ENCODE assay signal across 15 cellular contexts in the genomic region with DNA sequence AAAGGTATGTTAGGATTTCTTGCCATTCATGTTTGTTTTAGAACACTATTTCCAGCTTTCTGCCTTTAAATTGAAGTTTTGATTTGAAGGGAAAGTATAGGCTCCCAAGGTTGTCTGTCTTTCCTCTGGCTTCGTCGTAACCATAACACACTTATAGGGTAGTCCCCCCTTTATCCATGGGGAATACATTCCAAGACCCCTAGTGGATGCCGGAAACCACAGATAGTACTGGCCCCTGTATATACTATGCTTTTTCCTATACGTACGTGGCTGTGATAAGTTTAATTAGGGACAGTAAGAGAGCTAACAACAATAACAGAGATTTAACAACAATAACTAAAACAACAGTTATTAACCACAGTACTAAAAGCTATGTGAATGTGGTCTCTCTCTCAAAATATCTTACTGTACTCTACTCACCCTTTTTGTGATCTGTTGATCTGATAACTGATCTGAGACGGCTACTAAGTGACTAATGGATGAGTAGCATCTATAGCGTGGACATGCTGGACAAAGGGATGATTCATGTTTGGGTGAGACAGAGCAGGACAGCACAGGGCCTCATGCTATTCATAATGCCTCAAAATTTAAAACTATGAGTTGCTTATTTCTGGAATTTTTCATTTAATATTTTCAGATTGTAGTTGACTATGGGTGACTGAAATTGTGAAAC.
DNase-seq lines count a peak whose midpoint lies in the region; ATAC-seq, FAIRE-seq and TF ChIP-seq lines count a peak whose summit lies in the region.
"Had no signal": no experiment of that assay in that cellular context is flagged by ENCODE, and none has a peak within 500 bp of the region (broad histone marks: within the 10 kb centered on the region; RNA-seq: fewer than 3 reads in every experiment).

No MANE protein-coding gene starts in this region.

- POLR2A ChIA-PET in MCF 10A (lab: Yijun Ruan, JAX) = no interaction called here

- H2AFZ ChIP-seq in mammary epithelial cell (ENCODE audit: low read depth, low read length) = no peak overlapping the region

- no peak overlapping the region for H3K9ac ChIP-seq in mammary epithelial cell (ENCODE audit: insufficient read depth, low read length)

- WGBS in mammary epithelial cell (ENCODE audit: low coverage, missing lambda C conversion rate) = 50% methylated on average over 7 of the region's 7 CpGs

- H3K27ac ChIP-seq in mammary epithelial cell (ENCODE audit: insufficient read depth, low read depth, low read length) = no peak overlapping the region
- H3K27ac ChIP-seq: 22Rv1 had no signal

- no peak overlapping the region for H3K4me3 Mint-ChIP-seq in MCF 10A (ENCODE audit: unreplicated experiment)
- H3K4me3 Mint-ChIP-seq: central memory CD8-positive, alpha-beta T cell had no signal

- no peaks in the 10 kb centered on the region for H3K27me3 ChIP-seq in mammary epithelial cell (ENCODE audit: insufficient read depth, low read length)
- H3K27me3 ChIP-seq: heart right ventricle had no signal

- H3K4me1 Mint-ChIP-seq in MCF 10A (ENCODE audit: insufficient read depth, unreplicated experiment) = no peaks in the 10 kb centered on the region

- H3K9me3 ChIP-seq in mammary epithelial cell (replicated peaks; ENCODE audit: insufficient read depth, low read length) = peaks cover 12% of the 10 kb centered on the region
- H3K9me3 ChIP-seq: heart right ventricle had no signal

- BruUV-seq in mammary epithelial cell (replicated peaks; lab: Mats Ljungman, UMichigan) = no TSS peak
- BruUV-seq in MCF 10A (replicated peaks; lab: Mats Ljungman, UMichigan) = no TSS peak

- dilution Hi-C loops in mammary epithelial cell (cut with HindIII; ENCODE audit: low sequenced_read_pairs) = no loop called here

- no peak overlapping the region for H3K27ac Mint-ChIP-seq in MCF 10A (ENCODE audit: low read depth, unreplicated experiment)

- intact Hi-C loops in mammary epithelial cell (cut with micrococcal nuclease) = no loop called here
- intact Hi-C loops in MCF 10A (cut with micrococcal nuclease) = no loop called here
- intact Hi-C loops in left ventricle myocardium superior (cut with micrococcal nuclease) = no loop called here

- no peaks in the 10 kb centered on the region for H4K20me1 ChIP-seq in mammary epithelial cell (ENCODE audit: insufficient read depth, low read length)

- FAIRE-seq in urothelium cell line (lab: Jason Lieb, UNC) = no peak

- H3K4me1 ChIP-seq in mammary epithelial cell (ENCODE audit: insufficient read depth, low read length) = no peaks in the 10 kb centered on the region

- H3K9me3 Mint-ChIP-seq in MCF 10A (ENCODE audit: unreplicated experiment) = peaks cover 37% of the 10 kb centered on the region
- H3K9me3 Mint-ChIP-seq: central memory CD8-positive, alpha-beta T cell had no signal

- H3K27me3 Mint-ChIP-seq in MCF 10A (ENCODE audit: insufficient read depth, unreplicated experiment) = no peaks in the 10 kb centered on the region
- H3K27me3 Mint-ChIP-seq: central memory CD8-positive, alpha-beta T cell had no signal

- H3K36me3 ChIP-seq in mammary epithelial cell (ENCODE audit: insufficient read depth, low read length) = no peaks in the 10 kb centered on the region
- H3K36me3 ChIP-seq: heart right ventricle had no signal

- DNase-seq in mammary epithelial cell = peak; percentile 44
- DNase-seq in MCF 10A (ENCODE audit: unreplicated experiment) = no peak
- peak; percentile 50 for DNase-seq in astrocyte of the hippocampus (ENCODE audit: low read depth, low spot score)
- no peak for DNase-seq in left ventricle myocardium superior
- DNase-seq in urothelium cell line (ENCODE audit: low spot score) = peak; percentile 55
- no peak for DNase-seq in DMS114 treated with DMSO at 0.1 percent for 48 hours (lab: John Stamatoyannopoulos, UW; ENCODE audit: unreplicated experiment)
- DNase-seq in activated CD4-positive, alpha-beta T cell treated with anti-CD3 and anti-CD28 coated beads, Interleukin-2, amount 50 U/mL, for 4 hours = no peak
- no peak for DNase-seq in dermis blood vessel endothelial cell
- DNase-seq: Kasumi-1; SIG-M5; stimulated activated CD4-positive, alpha-beta T cell treated with anti-CD3 and anti-CD28 coated beads, Interleukin-12 subunit alpha, Interleukin-12 subunit beta, amount 100 ng/mL, for 4 hours; stimulated activated CD8-positive, alpha-beta memory T cell treated with anti-CD3 and anti-CD28 coated beads, Interleukin-4, amount 100 ng/mL, for 48 hours had no signal

- in situ Hi-C loops in mammary epithelial cell (cut with MboI; ENCODE audit: low sequenced_read_pairs in 2 of 2) = no loop called here

- H3K4me2 ChIP-seq in mammary epithelial cell (ENCODE audit: insufficient read depth, low read depth, low read length) = no peak overlapping the region

- no peak for TF ChIP-seq CTCF in mammary epithelial cell (conservative IDR thresholded peaks at IDR 0.05 in 1 of 2, IDR thresholded peaks at IDR 0.05 in 1 of 2; ENCODE audit: extremely low read depth in 1 of 2, insufficient read depth in 1 of 2, low read depth in 1 of 2, low read length in 2 of 2)
- TF ChIP-seq CTCF in MCF 10A (IDR thresholded peaks at IDR 0.05; ENCODE audit: unreplicated experiment) = no peak

- H3K79me2 ChIP-seq in mammary epithelial cell (ENCODE audit: insufficient read depth, low read length) = no peaks in the 10 kb centered on the region

- CTCF ChIA-PET in mammary epithelial cell (lab: Charles Lee; ENCODE audit: low non-redundant PET) = no interaction called here
- CTCF ChIA-PET in MCF 10A (lab: Yijun Ruan, JAX) = interaction anchor here (0.6 kb wide), 1 partner anchor 771 kb away, joined by 4 read pairs; no protein-coding TSS in a partner anchor

- ATAC-seq in left ventricle myocardium superior = peak; percentile 39

- no peak overlapping the region for H3K4me3 ChIP-seq in mammary epithelial cell (replicated peaks in 1 of 3; ENCODE audit: insufficient read depth in 1 of 3, low read depth in 2 of 3, low read length in 3 of 3)
- H3K4me3 ChIP-seq: heart right ventricle had no signal

- peaks cover 6% of the 10 kb centered on the region for H3K36me3 Mint-ChIP-seq in MCF 10A (ENCODE audit: insufficient read depth, unreplicated experiment)

Comparison
In these comparisons a context has a peak if more than half of its experiments do, and no peak if none do; other contexts are left out.
1. DNase-seq: peak in mammary epithelial cell (single experiment), astrocyte of the hippocampus (single experiment) and urothelium cell line (single experiment); none in MCF 10A (single experiment), left ventricle myocardium superior (single experiment), DMS114 treated with DMSO at 0.1 percent for 48 hours (single experiment), activated CD4-positive, alpha-beta T cell treated with anti-CD3 and anti-CD28 coated beads, Interleukin-2, amount 50 U/mL, for 4 hours (0 of 2) and dermis blood vessel endothelial cell (single experiment).